ENCODE assay signal across 8 cellular contexts in the genomic region with DNA sequence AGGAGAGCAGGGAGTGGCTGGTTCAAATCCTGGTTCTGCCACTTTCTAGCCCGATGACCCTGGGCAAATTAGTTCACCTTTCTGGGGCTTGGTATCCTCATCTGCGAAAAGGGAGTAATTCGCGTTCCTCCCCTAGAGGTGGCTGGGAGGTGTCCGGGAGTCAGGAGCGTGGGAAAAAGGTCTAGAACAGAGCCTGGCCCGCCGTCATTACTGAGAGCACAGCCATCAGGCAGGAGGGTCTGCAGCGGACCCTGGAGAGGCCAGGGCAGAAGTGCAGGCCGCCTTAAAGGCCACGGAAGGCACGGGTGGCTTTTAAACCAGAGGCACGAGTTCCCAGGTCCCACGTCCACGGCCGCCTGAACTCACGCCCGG. TPM values are rescaled to one million over a fixed set of nuclear protein-coding genes. Genes with fewer than 3 reads are reported as not detected.
DNase-seq lines count a peak whose midpoint lies in the region; ATAC-seq and TF ChIP-seq lines count a peak whose summit lies in the region.

No MANE protein-coding gene starts in this region.

- H3K27ac Mint-ChIP-seq in naive thymus-derived CD4-positive, alpha-beta T cell: peak overlapping the region; percentile 70 to 98 (median 89)

- peak overlapping the region; percentile 67; the same call in 1 of the 2 replicates for H3K9ac ChIP-seq in KMS-11

- CTCF ChIA-PET in naive thymus-derived CD4-positive, alpha-beta T cell (lab: Charles Lee): interaction anchor here (0.8 to 2.3 kb wide), 3 partner anchors 22 to 81 kb away, joined by 4 to 30 read pairs (median 9); no protein-coding TSS in a partner anchor

- intact Hi-C loops in naive thymus-derived CD4-positive, alpha-beta T cell (cut with micrococcal nuclease): loop anchor here (5.0 to 10.0 kb wide), 4 partner anchors 231 to 1099 kb away; a partner anchor contains a TSS

- peak overlapping the region; percentile 25; the same call in 1 of the 2 replicates for H2AFZ ChIP-seq in KMS-11 (ENCODE audit: low read depth)

- peaks cover 0 to 6% (median 4%) of the 10 kb centered on the region in 5 donors for H3K36me3 Mint-ChIP-seq in naive thymus-derived CD4-positive, alpha-beta T cell

- H3K4me3 ChIP-seq in AG09309 (ENCODE audit: control insufficient read depth, low read depth, low read length): peak overlapping the region; percentile 77
- peak overlapping the region; percentile 85 for H3K4me3 ChIP-seq in KMS-11 (IDR thresholded peaks at IDR 0.05; ENCODE audit: insufficient read depth, low read depth, low read length)
- peak overlapping the region; percentile 90 for H3K4me3 ChIP-seq in choroid plexus epithelial cell (ENCODE audit: low read depth, low read length)
- H3K4me3 ChIP-seq in naive thymus-derived CD4-positive, alpha-beta T cell (ENCODE audit: low read length): peak overlapping the region; percentile 65

- DNase-seq in AG09309 (ENCODE audit: low read depth): no peak
- no peak for DNase-seq in choroid plexus epithelial cell (ENCODE audit: low read depth)
- DNase-seq in naive thymus-derived CD4-positive, alpha-beta T cell: no peak
- no peak for DNase-seq in stimulated activated CD4-positive, alpha-beta T cell treated with anti-CD3 and anti-CD28 coated beads, Interleukin-4, amount 100 ng/mL, for 1 hour

- peaks cover 4% of the 10 kb centered on the region; the same call in 1 of the 2 replicates for H3K36me3 ChIP-seq in KMS-11 (ENCODE audit: insufficient read depth)
- H3K36me3 ChIP-seq in naive thymus-derived CD4-positive, alpha-beta T cell (ENCODE audit: control insufficient read depth in 2 of 3, insufficient read depth in 3 of 3, low read length in 3 of 3): peaks cover 0 to 18% (median 6%) of the 10 kb centered on the region in 3 experiments

- H3K27me3 ChIP-seq in KMS-11 (ENCODE audit: insufficient read depth, low read depth): peaks cover 30% of the 10 kb centered on the region
- no peaks in the 10 kb centered on the region for H3K27me3 ChIP-seq in naive thymus-derived CD4-positive, alpha-beta T cell (ENCODE audit: control insufficient read depth in 2 of 2, insufficient read depth in 2 of 2, low read length in 2 of 2)

- H3K4me3 Mint-ChIP-seq in naive thymus-derived CD4-positive, alpha-beta T cell: peak overlapping the region; percentile 88 to 100 (median 94)

- H3K27me3 Mint-ChIP-seq in naive thymus-derived CD4-positive, alpha-beta T cell: peaks cover 0 to 20% (median 0%) of the 10 kb centered on the region in 5 donors

- H3K27ac ChIP-seq in KMS-11: no peak overlapping the region
- peak overlapping the region; percentile 81 for H3K27ac ChIP-seq in naive thymus-derived CD4-positive, alpha-beta T cell (ENCODE audit: low read depth, low read length)

- peaks cover 29 to 52% (median 44%) of the 10 kb centered on the region in 7 donors for H3K4me1 Mint-ChIP-seq in naive thymus-derived CD4-positive, alpha-beta T cell

- TF ChIP-seq CTCF in AG09309 (IDR thresholded peaks at IDR 0.05; ENCODE audit: control insufficient read depth, insufficient read depth, low read depth, low read length, missing control alignments): no peak
- no peak for TF ChIP-seq CTCF in KMS-11 (conservative IDR thresholded peaks at IDR 0.05; ENCODE audit: low read depth, low read length)
- TF ChIP-seq CTCF in choroid plexus epithelial cell (conservative IDR thresholded peaks at IDR 0.05; ENCODE audit: low read depth, low read length): no peak

- no peak for ATAC-seq in naive thymus-derived CD4-positive, alpha-beta T cell
- no peak for ATAC-seq in GM21381 (IDR thresholded peaks at IDR 0.05; ENCODE audit: unreplicated experiment)
- no peak for ATAC-seq in GM21528 (IDR thresholded peaks at IDR 0.05; ENCODE audit: low FRiP score, unreplicated experiment)
- no peak for ATAC-seq in GM18907 (IDR thresholded peaks at IDR 0.05; ENCODE audit: unreplicated experiment)

- no peaks in the 10 kb centered on the region for H3K9me3 ChIP-seq in naive thymus-derived CD4-positive, alpha-beta T cell (ENCODE audit: control insufficient read depth in 2 of 3, low read length in 3 of 3)

- H3K4me2 ChIP-seq in KMS-11: peak overlapping the region; percentile 98

- H3K9me3 Mint-ChIP-seq in naive thymus-derived CD4-positive, alpha-beta T cell: no peaks in the 10 kb centered on the region

- POLR2A ChIA-PET in naive thymus-derived CD4-positive, alpha-beta T cell (lab: Charles Lee): interaction anchor here (0.9 to 13.2 kb wide), 13 partner anchors 10 to 392 kb away, joined by 3 to 294 read pairs (median 6); a partner anchor contains a TSS

- no peaks in the 10 kb centered on the region for H4K20me1 ChIP-seq in KMS-11 (ENCODE audit: insufficient read depth)

- H3K4me1 ChIP-seq in KMS-11 (ENCODE audit: low read depth, poor library complexity, severe bottlenecking): peaks cover 22% of the 10 kb centered on the region
- H3K4me1 ChIP-seq in naive thymus-derived CD4-positive, alpha-beta T cell (ENCODE audit: control insufficient read depth in 2 of 2, insufficient read depth in 2 of 2, low read length in 2 of 2): peaks cover 37 to 41% of the 10 kb centered on the region in 2 donors

- H3K79me2 ChIP-seq in KMS-11 (ENCODE audit: insufficient read depth, low read depth): peaks cover 39% of the 10 kb centered on the region

RNA-seq across cellular contexts. Expression of a gene that starts 0.9 kb away (rescaled TPM):
- total RNA-seq in naive thymus-derived CD4-positive, alpha-beta T cell: 10 to 100 TPM; 55.8 to 91.2 (median 72.6) TPM
- polyA plus RNA-seq in naive thymus-derived CD4-positive, alpha-beta T cell: 10 to 100 TPM; 12.7 to 29.9 TPM

RNA-seq across cellular contexts. Expression of a gene that starts 4.6 kb away (rescaled TPM):
- total RNA-seq in naive thymus-derived CD4-positive, alpha-beta T cell: not detected
- polyA plus RNA-seq in naive thymus-derived CD4-positive, alpha-beta T cell: not detected

RNA-seq across cellular contexts. Expression of a gene that starts 30.7 kb away (rescaled TPM):
- 100 to 1,000 TPM; 182 to 253 (median 204) TPM for total RNA-seq in naive thymus-derived CD4-positive, alpha-beta T cell
- 10 to 100 TPM; 52.5 to 65.1 TPM for polyA plus RNA-seq in naive thymus-derived CD4-positive, alpha-beta T cell

RNA-seq across cellular contexts. Expression of a gene that starts 49.4 kb away (rescaled TPM):
- 10 to 100 TPM; 10.1 to 37.4 (median 18.4) TPM for total RNA-seq in naive thymus-derived CD4-positive, alpha-beta T cell
- polyA plus RNA-seq in naive thymus-derived CD4-positive, alpha-beta T cell: 1 to 10 TPM in 1 of 2 donors, under 1 TPM in 1; 0.11 to 1.5 TPM
